Comparison of ENCODE assay signal across 1 cellular context in genomic region chr6:147507162-147508072, GRCh38.
TF ChIP-seq lines count a peak whose summit lies in the region.

No MANE protein-coding gene starts in this region.

TF ChIP-seq in HepG2, 621 proteins besides CTCF, POLR2A, EP300 and RAD21 (continued from another document):
- TF ChIP-seq ZBTB34 (CRISPR knock-in tag; IDR thresholded peaks at IDR 0.05) (no peak), POLR2G (IDR thresholded peaks at IDR 0.05; ENCODE audit: low read depth, low read length) (no peak), ZKSCAN1 (IDR thresholded peaks at IDR 0.05; ENCODE audit: low read length) (no peak), MTF2 (CRISPR knock-in tag; IDR thresholded peaks at IDR 0.05; ENCODE audit: borderline replicate concordance) (peak; percentile 88; the same call in 1 of the 2 replicates), RBM39 (IDR thresholded peaks at IDR 0.05; ENCODE audit: low read depth, low read length, poor library complexity, severe bottlenecking) (peak; percentile 35), SNRNP70 (IDR thresholded peaks at IDR 0.05; ENCODE audit: low read depth, low read length) (no peak), SP1 (IDR thresholded peaks at IDR 0.05) (no peak), SP1 (CRISPR knock-in tag; IDR thresholded peaks at IDR 0.05) (no peak), PAF1 (CRISPR knock-in tag; IDR thresholded peaks at IDR 0.05) (no peak), NFYC (CRISPR knock-in tag; IDR thresholded peaks at IDR 0.05) (no peak), ADNP (CRISPR knock-in tag; IDR thresholded peaks at IDR 0.05) (no peak), EZH2 (conservative IDR thresholded peaks at IDR 0.05; ENCODE audit: low read depth, low read length) (peak; percentile 84; the same call in 1 of the 2 replicates), U2AF2 (IDR thresholded peaks at IDR 0.05; ENCODE audit: low read depth, low read length) (no peak), BRF2 (CRISPR knock-in tag; IDR thresholded peaks at IDR 0.05) (no peak), ZNF878 (CRISPR knock-in tag; IDR thresholded peaks at IDR 0.05) (no peak), ZBTB44 (CRISPR knock-in tag; IDR thresholded peaks at IDR 0.05) (no peak), TARDBP (CRISPR knock-in tag; IDR thresholded peaks at IDR 0.05) (no peak), ZNF530 (CRISPR knock-in tag; IDR thresholded peaks at IDR 0.05; ENCODE audit: low read depth) (no peak), ZNF138 (CRISPR knock-in tag; IDR thresholded peaks at IDR 0.05; ENCODE audit: low read depth) (no peak), PHF21A (CRISPR knock-in tag; IDR thresholded peaks at IDR 0.05) (0 out of 2 replicates have a peak, but pooled peaks have one; percentile 37), ZFP1 (CRISPR knock-in tag; IDR thresholded peaks at IDR 0.05) (no peak), THYN1 (CRISPR knock-in tag; IDR thresholded peaks at IDR 0.05; ENCODE audit: borderline replicate concordance, low read depth) (no peak), PRMT3 (CRISPR knock-in tag; IDR thresholded peaks at IDR 0.05; ENCODE audit: borderline replicate concordance, low read depth) (0 out of 2 replicates have a peak, but pooled peaks have one; percentile 12), ZNF780A (CRISPR knock-in tag; IDR thresholded peaks at IDR 0.05) (no peak), SRY (CRISPR knock-in tag; IDR thresholded peaks at IDR 0.05) (0 out of 2 replicates have a peak, but pooled peaks have one; percentile 10), ARHGAP35 (CRISPR knock-in tag; IDR thresholded peaks at IDR 0.05; ENCODE audit: borderline replicate concordance) (no peak), MYC (CRISPR knock-in tag; IDR thresholded peaks at IDR 0.05; ENCODE audit: borderline replicate concordance) (no peak), TFDP2 (CRISPR knock-in tag; IDR thresholded peaks at IDR 0.05) (0 out of 2 replicates have a peak, but pooled peaks have one; percentile 23), KDM2A (CRISPR knock-in tag; IDR thresholded peaks at IDR 0.05; ENCODE audit: borderline replicate concordance, low read depth) (0 out of 2 replicates have a peak, but pooled peaks have one; percentile 16), EED (CRISPR knock-in tag; IDR thresholded peaks at IDR 0.05) (no peak)
TF ChIP-seq in HepG2: peak in this region for 10.
